In genomic region chr1:201650608-201650933, GRCh38 we compare ENCODE assay signal across 10 cellular contexts.
DNase-seq lines count a peak whose midpoint lies in the region; ATAC-seq and TF ChIP-seq lines count a peak whose summit lies in the region.
"Had no signal": no experiment of that assay in that cellular context is flagged by ENCODE, and none has a peak within 500 bp of the region (broad histone marks: within the 10 kb centered on the region; RNA-seq: fewer than 3 reads in every experiment).

No MANE protein-coding gene starts in this region.

- no peak overlapping the region for H2AFZ ChIP-seq in trophoblast cell (ENCODE audit: insufficient read depth, low read length, poor library complexity)

- no peak for ATAC-seq in RWPE2 (ENCODE audit: low read depth)
- ATAC-seq in GM21447 (IDR thresholded peaks at IDR 0.05; ENCODE audit: unreplicated experiment), result no peak
- no peak for ATAC-seq in HG03342 (IDR thresholded peaks at IDR 0.05; ENCODE audit: unreplicated experiment)
- no peak for ATAC-seq in body of pancreas

- peaks cover 2% of the 10 kb centered on the region for H3K79me2 ChIP-seq in trophoblast cell (ENCODE audit: control insufficient read depth, insufficient read depth, low read length, poor library complexity)

- H3K14ac ChIP-seq in trophoblast cell (ENCODE audit: low read length), result no peak overlapping the region

- no peak overlapping the region for H4K12ac ChIP-seq in trophoblast cell (ENCODE audit: low read depth, low read length)

- peak overlapping the region; percentile 91 for H3K4me3 ChIP-seq in AG10803 (ENCODE audit: low read length)
- peak overlapping the region; percentile 35 for H3K4me3 ChIP-seq in RWPE2 (ENCODE audit: severe bottlenecking)
- H3K4me3 ChIP-seq in fibroblast of the aortic adventitia (ENCODE audit: low read depth, low read length), result peak overlapping the region; percentile 94
- H3K4me3 ChIP-seq in trophoblast cell (ENCODE audit: low read depth, low read length), result no peak overlapping the region
- H3K4me3 ChIP-seq in body of pancreas, result no peak overlapping the region

- no peak overlapping the region for H2BK12ac ChIP-seq in trophoblast cell (ENCODE audit: low read length)

- no peak overlapping the region for H3K18ac ChIP-seq in trophoblast cell (ENCODE audit: low read length)

- no peak for TF ChIP-seq POLR2A in body of pancreas (IDR thresholded peaks at IDR 0.05)

- peaks cover 2% of the 10 kb centered on the region for H3K79me1 ChIP-seq in trophoblast cell (ENCODE audit: low read length)

- no peak for TF ChIP-seq CTCF in AG10803 (conservative IDR thresholded peaks at IDR 0.05; ENCODE audit: low read length)
- TF ChIP-seq CTCF in RWPE2 (IDR thresholded peaks at IDR 0.05; ENCODE audit: poor library complexity, severe bottlenecking), result no peak
- TF ChIP-seq CTCF in fibroblast of the aortic adventitia (IDR thresholded peaks at IDR 0.05; ENCODE audit: insufficient read depth, low read length), result no peak
- TF ChIP-seq CTCF in body of pancreas (IDR thresholded peaks at IDR 0.05), result no peak

- H3K4ac ChIP-seq in trophoblast cell (ENCODE audit: low read depth, low read length), result no peak overlapping the region

- H3K9ac ChIP-seq in trophoblast cell (ENCODE audit: low read length), result no peak overlapping the region

- intact Hi-C loops in body of pancreas (cut with DNase I), result no loop called here

- H3K27ac ChIP-seq in RWPE2 (ENCODE audit: poor library complexity, severe bottlenecking) (peak overlapping the region; percentile 51), trophoblast cell (ENCODE audit: low read depth, low read length) (no peak overlapping the region), body of pancreas (peak overlapping the region in 2 of 4 donors; percentile 13 to 69)

- no peaks in the 10 kb centered on the region for H3K27me3 ChIP-seq in RWPE2 (ENCODE audit: insufficient read depth, poor library complexity, severe bottlenecking)
- H3K27me3 ChIP-seq in trophoblast cell (ENCODE audit: insufficient read depth, low read length), result peaks cover 7% of the 10 kb centered on the region
- H3K27me3 ChIP-seq in body of pancreas, result no peaks in the 10 kb centered on the region

- H3K4me1 ChIP-seq in RWPE2 (ENCODE audit: insufficient read depth, poor library complexity, severe bottlenecking), result peaks cover 4% of the 10 kb centered on the region
- H3K4me1 ChIP-seq in trophoblast cell (ENCODE audit: control insufficient read depth in 1 of 2, insufficient read depth in 2 of 2, low read length in 2 of 2), result peaks cover 21 to 23% of the 10 kb centered on the region in 2 experiments
- H3K4me1 ChIP-seq in body of pancreas, result peaks cover 30% of the 10 kb centered on the region

- no peak for DNase-seq in AG10803 (ENCODE audit: low read depth)
- DNase-seq in RWPE2 (ENCODE audit: low spot score), result no peak
- DNase-seq in fibroblast of the aortic adventitia (ENCODE audit: low read depth), result no peak
- peak in 1 of 2 donors; percentile 23 for DNase-seq in trophoblast cell
- DNase-seq in RKO (ENCODE audit: low spot score), result no peak
- DNase-seq in body of pancreas, result no peak
- DNase-seq: stimulated activated CD4-positive, alpha-beta T cell treated with anti-CD3 and anti-CD28 coated beads, Interleukin-2, amount 100 ng/mL, for 48 hours; T-helper 1 cell had no signal

- H4K91ac ChIP-seq in trophoblast cell (ENCODE audit: low read depth, low read length), result no peak overlapping the region

- no peak overlapping the region for H2BK5ac ChIP-seq in trophoblast cell (ENCODE audit: low read depth, low read length, poor library complexity)

- H2BK120ac ChIP-seq in trophoblast cell (ENCODE audit: insufficient read depth, low read length, poor library complexity), result no peak overlapping the region

- WGBS in trophoblast cell (ENCODE audit: extremely low coverage, insufficient coverage, insufficient read length), result no CpG with 5 or more reads among the region's 13 CpGs
- WGBS in body of pancreas, 2 donors, result 30 to 51% methylated on average over 13 of the region's 13 CpGs

- no peak overlapping the region for H3K23ac ChIP-seq in trophoblast cell (ENCODE audit: low read length)

- no peak overlapping the region for H4K8ac ChIP-seq in trophoblast cell (ENCODE audit: low read depth, low read length)

- H2AK5ac ChIP-seq in trophoblast cell (ENCODE audit: low read length), result no peak overlapping the region

- H3K4me2 ChIP-seq in trophoblast cell (ENCODE audit: low read length), result peak overlapping the region; percentile 88

- no peaks in the 10 kb centered on the region for H3K9me3 ChIP-seq in RWPE2 (ENCODE audit: severe bottlenecking)
- peaks cover 2% of the 10 kb centered on the region for H3K9me3 ChIP-seq in trophoblast cell (ENCODE audit: insufficient read depth, low read depth, low read length)
- no peaks in the 10 kb centered on the region for H3K9me3 ChIP-seq in body of pancreas

- H3K36me3 ChIP-seq in RWPE2 (ENCODE audit: low read depth) (no peaks in the 10 kb centered on the region), trophoblast cell (ENCODE audit: control insufficient read depth in 1 of 2, insufficient read depth in 2 of 2, low read length in 2 of 2) (peaks cover 9 to 12% of the 10 kb centered on the region in 2 experiments), body of pancreas (replicated peaks in 1 of 2; ENCODE audit: insufficient read depth in 1 of 2, low read depth in 2 of 2) (no peaks in the 10 kb centered on the region)

Comparison
In these comparisons a context has a peak if more than half of its experiments do, and no peak if none do; other contexts are left out.
1. H3K4me3 ChIP-seq: peak in AG10803 (single experiment), RWPE2 (single experiment) and fibroblast of the aortic adventitia (single experiment); none in trophoblast cell (single experiment) and body of pancreas (0 of 2).